Comparison of ENCODE assay signal across 18 cellular contexts in genomic region chr10:105770813-105771212, GRCh38.
"Had no signal": no experiment of that assay in that cellular context is flagged by ENCODE, and none has a peak within 500 bp of the region (broad histone marks: within the 10 kb centered on the region; RNA-seq: fewer than 3 reads in every experiment).

No MANE protein-coding gene starts in this region.

- H3K4me1 ChIP-seq: foreskin keratinocyte, parathyroid adenoma, suprapubic skin, upper lobe of right lung had no signal

- H3K27me3 ChIP-seq: foreskin keratinocyte, neutrophil, suprapubic skin, upper lobe of right lung had no signal

- H3K9me3 ChIP-seq: neutrophil, suprapubic skin, upper lobe of right lung had no signal

- H3K36me3 ChIP-seq: neutrophil, suprapubic skin, upper lobe of right lung had no signal

- H3K4me3 ChIP-seq: coronary artery, suprapubic skin, upper lobe of right lung had no signal

- DNase-seq: activated CD4-positive, alpha-beta T cell treated with anti-CD3 and anti-CD28 coated beads, Interleukin-2, amount 10 ng/mL, durations not matched to agents 7 days and 5 days; activated CD8-positive, alpha-beta memory T cell treated with anti-CD3 and anti-CD28 coated beads, Interleukin-2, amount 50 U/mL, for 48 hours; activated gamma-delta T cell; activated T-cell treated with anti-CD3 and anti-CD28 coated beads, Interleukin-2, amount 50 U/mL, for 72 hours; amniotic stem cell; effector CD8-positive, alpha-beta T cell; foreskin keratinocyte; glutamatergic neuron; naive thymus-derived CD8-positive, alpha-beta T cell; retina; stimulated activated CD4-positive, alpha-beta T cell treated with anti-CD3 and anti-CD28 coated beads, Interleukin-15, amount 100 ng/mL, for 24 hours; stimulated activated CD4-positive, alpha-beta T cell treated with anti-CD3 and anti-CD28 coated beads, Interleukin-4, amount 100 ng/mL, for 24 hours; stimulated activated naive CD8-positive, alpha-beta T cell treated with anti-CD3 and anti-CD28 coated beads, Interleukin-15, Interleukin-2, amounts not matched to agents 100 U/mL and 50 U/mL, for 24 hours; upper lobe of right lung had no signal

- H3K27ac ChIP-seq: coronary artery, foreskin keratinocyte, neutrophil, parathyroid adenoma, suprapubic skin, upper lobe of right lung had no signal
